ENCODE assay signal across 8 cellular contexts in genomic region chr14:56659964-56660551, GRCh38.
A peak's percentile ranks its signal among the peaks of the same experiment; 100 is the strongest.
DNase-seq lines count a peak whose midpoint lies in the region; ATAC-seq and TF ChIP-seq lines count a peak whose summit lies in the region.

No MANE protein-coding gene starts in this region.

- no peak overlapping the region for H3K4me3 ChIP-seq in lower lobe of right lung

- H3K27ac ChIP-seq in lower lobe of right lung = no peak overlapping the region

- H3K36me3 ChIP-seq in lower lobe of right lung = no peaks in the 10 kb centered on the region

- POLR2A ChIA-PET in HEK293T (lab: Yijun Ruan, JAX) = no interaction called here

- in situ Hi-C loops in Caki2 (cut with HindIII; ENCODE audit: low pct_unique_long_range_greater_than_20kb, low sequenced_read_pairs) = no loop called here
- in situ Hi-C loops in T47D (cut with HindIII; ENCODE audit: low pct_unique_long_range_greater_than_20kb, low sequenced_read_pairs) = no loop called here

- CTCF ChIA-PET in HEK293T (lab: Yijun Ruan, JAX) = interaction anchor here (1.2 kb wide), 1 partner anchor 169 kb away, joined by 5 read pairs; no protein-coding TSS in a partner anchor

- intact Hi-C loops in lower lobe of right lung (cut with DNase I) = no loop called here

- no peaks in the 10 kb centered on the region for H3K9me3 ChIP-seq in lower lobe of right lung

- peak; percentile 54 for TF ChIP-seq CTCF in lower lobe of right lung (IDR thresholded peaks at IDR 0.05)

- peak; percentile 75 to 82 for ATAC-seq in lower lobe of right lung
- ATAC-seq in GM21381 (IDR thresholded peaks at IDR 0.05; ENCODE audit: unreplicated experiment) = no peak

- H3K4me1 ChIP-seq in lower lobe of right lung = no peaks in the 10 kb centered on the region

- DNase-seq in Caki2 (ENCODE audit: low read depth) (peak; percentile 38), HEK293T (ENCODE audit: extremely low spot score) (peak; percentile 61), NCI-H446 treated with DMSO at 0.1 percent for 48 hours (lab: John Stamatoyannopoulos, UW) (peak; percentile 24), T47D (ENCODE audit: low read depth in 1 of 2, low spot score in 1 of 2) (peak; percentile 21 to 39), lower lobe of right lung (no peak), mucosa of gallbladder (ENCODE audit: low spot score) (no peak), nucleus accumbens (lab: John Stamatoyannopoulos, UW) (no peak)

- H3K27me3 ChIP-seq in lower lobe of right lung (ENCODE audit: low read depth) = no peaks in the 10 kb centered on the region

TF ChIP-seq in HEK293T, 16 proteins besides CTCF, POLR2A, EP300 and RAD21:
- TF ChIP-seq LEF1 (IDR thresholded peaks at IDR 0.05; ENCODE audit: borderline replicate concordance) (no peak), SUZ12 (IDR thresholded peaks at IDR 0.05) (no peak), FOXM1 (IDR thresholded peaks at IDR 0.05; ENCODE audit: borderline replicate concordance) (no peak), ZNF384 (IDR thresholded peaks at IDR 0.05) (no peak), ARNT (IDR thresholded peaks at IDR 0.05) (no peak), BHLHE40 (IDR thresholded peaks at IDR 0.05; ENCODE audit: borderline replicate concordance) (no peak)

Comparison
In these comparisons a context has a peak if more than half of its experiments do, and no peak if none do; other contexts are left out.
1. DNase-seq: peak in Caki2 (single experiment), HEK293T (single experiment), NCI-H446 treated with DMSO at 0.1 percent for 48 hours (single experiment) and T47D (2 of 2); none in lower lobe of right lung (single experiment), mucosa of gallbladder (single experiment) and nucleus accumbens (0 of 56).